Comparison of ENCODE assay signal across 8 cellular contexts in the genomic region with DNA sequence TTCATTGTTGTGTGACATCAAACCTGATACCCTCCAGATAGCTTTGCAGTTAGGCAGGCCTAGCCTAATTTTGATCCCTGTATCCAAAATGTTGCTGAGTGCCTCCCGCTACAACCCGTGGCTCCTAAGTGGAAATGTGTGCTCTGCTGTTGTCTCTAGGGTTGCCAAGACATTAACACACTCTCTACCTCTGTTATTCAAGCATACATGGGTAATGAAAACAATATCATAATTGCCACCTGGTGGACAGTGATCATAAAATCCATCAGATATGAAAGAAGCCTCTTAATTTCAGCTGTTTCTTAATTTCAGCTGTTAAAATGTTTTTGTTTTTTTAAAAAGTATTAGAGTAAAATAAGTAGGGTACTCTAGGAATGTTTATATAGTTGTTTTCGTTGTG.
DNase-seq lines count a peak whose midpoint lies in the region; ATAC-seq, FAIRE-seq and TF ChIP-seq lines count a peak whose summit lies in the region.

No MANE protein-coding gene starts in this region.

- no peak overlapping the region for H3K27ac ChIP-seq in DOHH2 (ENCODE audit: low read depth, low read length)
- H3K27ac ChIP-seq in astrocyte (ENCODE audit: low read depth, low read length), result no peak overlapping the region

- H3K4me3 ChIP-seq in DOHH2 (ENCODE audit: low read length) (no peak overlapping the region), astrocyte (ENCODE audit: insufficient read depth, low read depth, low read length) (no peak overlapping the region)

- TF ChIP-seq POLR2A in GM18505 (IDR thresholded peaks at IDR 0.05; ENCODE audit: borderline replicate concordance, extremely low read depth, insufficient read depth, insufficient read length), result no peak

- no peaks in the 10 kb centered on the region for H3K79me2 ChIP-seq in DOHH2 (ENCODE audit: control insufficient read depth, low read length)
- peaks cover 14% of the 10 kb centered on the region for H3K79me2 ChIP-seq in astrocyte (ENCODE audit: insufficient read depth, low read length)

- FAIRE-seq in astrocyte (lab: Jason Lieb, UNC), result no peak

- no peak overlapping the region for H3K9ac ChIP-seq in astrocyte (ENCODE audit: low read length)

- H3K27me3 Mint-ChIP-seq in astrocyte (ENCODE audit: low read depth, unreplicated experiment), result no peaks in the 10 kb centered on the region
- H3K27me3 Mint-ChIP-seq in mesothelial cell of epicardium (ENCODE audit: low read depth), result no peaks in the 10 kb centered on the region

- TF ChIP-seq CTCF in DOHH2 (IDR thresholded peaks at IDR 0.05; ENCODE audit: low read depth, low read length, poor library complexity, severe bottlenecking) (peak; percentile 40), astrocyte (IDR thresholded peaks at IDR 0.05; ENCODE audit: insufficient read depth, low read depth, low read length) (peak; percentile 29), mesothelial cell of epicardium (IDR thresholded peaks at IDR 0.05; ENCODE audit: unreplicated experiment) (peak; percentile 34)

- H3K9me3 Mint-ChIP-seq in astrocyte (ENCODE audit: unreplicated experiment), result no peaks in the 10 kb centered on the region
- peaks cover 20% of the 10 kb centered on the region for H3K9me3 Mint-ChIP-seq in mesothelial cell of epicardium

- H3K4me1 Mint-ChIP-seq in astrocyte (ENCODE audit: low read depth, unreplicated experiment), result peaks cover 51% of the 10 kb centered on the region
- peaks cover 18% of the 10 kb centered on the region for H3K4me1 Mint-ChIP-seq in mesothelial cell of epicardium

- peak; percentile 81 for DNase-seq in NCI-H1105 treated with DMSO at 0.1 percent for 48 hours (lab: John Stamatoyannopoulos, UW)
- no peak for DNase-seq in astrocyte (ENCODE audit: low read depth)
- DNase-seq in mesothelial cell of epicardium (ENCODE audit: low spot score in 2 of 2, unreplicated experiment in 2 of 2), result no peak
- no peak for DNase-seq in foreskin melanocyte
- DNase-seq in GM03348 (ENCODE audit: low spot score), result no peak
- no peak for DNase-seq in retina

- no peaks in the 10 kb centered on the region for H3K9me2 ChIP-seq in DOHH2 (replicated peaks; ENCODE audit: control insufficient read depth, low read length)

- H3K36me3 ChIP-seq in DOHH2 (ENCODE audit: control insufficient read depth, low read length) (no peaks in the 10 kb centered on the region), astrocyte (ENCODE audit: insufficient read depth, low read length) (no peaks in the 10 kb centered on the region)

- peak overlapping the region; percentile 88 for H3K27ac Mint-ChIP-seq in astrocyte (ENCODE audit: unreplicated experiment)
- H3K27ac Mint-ChIP-seq in mesothelial cell of epicardium, result no peak overlapping the region

- H3K4me2 ChIP-seq in DOHH2 (ENCODE audit: low read length), result no peak overlapping the region
- no peak overlapping the region for H3K4me2 ChIP-seq in astrocyte (ENCODE audit: low read length)

- H3K27me3 ChIP-seq in DOHH2 (ENCODE audit: control insufficient read depth, low read length) (no peaks in the 10 kb centered on the region), astrocyte (ENCODE audit: insufficient read depth, low read length) (no peaks in the 10 kb centered on the region)

- H4K20me1 ChIP-seq in DOHH2 (ENCODE audit: control insufficient read depth, insufficient read depth, low read depth, low read length), result no peaks in the 10 kb centered on the region
- H4K20me1 ChIP-seq in astrocyte (ENCODE audit: insufficient read depth, low read length), result peaks cover 2% of the 10 kb centered on the region

- H3K36me3 Mint-ChIP-seq in astrocyte (ENCODE audit: low read depth, unreplicated experiment), result no peaks in the 10 kb centered on the region
- H3K36me3 Mint-ChIP-seq in mesothelial cell of epicardium, result peaks cover 9% of the 10 kb centered on the region

- no peak overlapping the region for H2AFZ ChIP-seq in astrocyte (ENCODE audit: low read depth, low read length)

- no peaks in the 10 kb centered on the region for H3F3A ChIP-seq in DOHH2 (ENCODE audit: control insufficient read depth, insufficient read depth)

- H3K4me1 ChIP-seq in DOHH2 (ENCODE audit: control insufficient read depth, low read length), result peaks cover 7% of the 10 kb centered on the region
- no peaks in the 10 kb centered on the region for H3K4me1 ChIP-seq in astrocyte (ENCODE audit: insufficient read depth, low read length)

- H3K4me3 Mint-ChIP-seq in astrocyte (ENCODE audit: unreplicated experiment), result no peak overlapping the region
- H3K4me3 Mint-ChIP-seq in mesothelial cell of epicardium, result no peak overlapping the region

- no peak for ATAC-seq in GM18505 (IDR thresholded peaks at IDR 0.05; ENCODE audit: unreplicated experiment)

- H3K9me3 ChIP-seq in DOHH2 (ENCODE audit: control insufficient read depth, insufficient read depth, low read length) (no peaks in the 10 kb centered on the region), astrocyte (ENCODE audit: insufficient read depth, low read depth, low read length) (no peaks in the 10 kb centered on the region)
